In genomic region chr2:96529376-96530143, GRCh38 we compare ENCODE assay signal across 1 cellular context.
TF ChIP-seq lines count a peak whose summit lies in the region.

No MANE protein-coding gene starts in this region.

TF ChIP-seq in IMR-90, 13 proteins besides CTCF, POLR2A, EP300 and RAD21 (continued from another document):
- TF ChIP-seq ELK1 (IDR thresholded peaks at IDR 0.05; ENCODE audit: borderline replicate concordance, low read depth, low read length) (no peak), MAFK (IDR thresholded peaks at IDR 0.05; ENCODE audit: low read depth, low read length) (no peak), NFE2L2 (IDR thresholded peaks at IDR 0.05; ENCODE audit: low read depth, low read length) (no peak), USF2 (IDR thresholded peaks at IDR 0.05; ENCODE audit: low read depth, low read length) (no peak), MAZ (IDR thresholded peaks at IDR 0.05; ENCODE audit: borderline replicate concordance, low read depth, low read length) (no peak), BHLHE40 (IDR thresholded peaks at IDR 0.05; ENCODE audit: low read depth, low read length) (no peak), SMC3 (IDR thresholded peaks at IDR 0.05; ENCODE audit: low read depth, low read length) (no peak), RFX5 (IDR thresholded peaks at IDR 0.05; ENCODE audit: low read depth, low read length) (no peak), MXI1 (IDR thresholded peaks at IDR 0.05; ENCODE audit: borderline replicate concordance, low read depth, low read length) (no peak)
TF ChIP-seq in IMR-90: peak in this region for 0.
